ENCODE assay signal across 24 cellular contexts in genomic region chrX:29359276-29359675, GRCh38.
A peak's percentile ranks its signal among the peaks of the same experiment; 100 is the strongest.
DNase-seq lines count a peak whose midpoint lies in the region; ATAC-seq, FAIRE-seq and TF ChIP-seq lines count a peak whose summit lies in the region.
"Had no signal": no experiment of that assay in that cellular context is flagged by ENCODE, and none has a peak within 500 bp of the region (broad histone marks: within the 10 kb centered on the region; RNA-seq: fewer than 3 reads in every experiment).

No MANE protein-coding gene starts in this region.

- POLR2A ChIA-PET in HepG2 (lab: Yijun Ruan, JAX), result no interaction called here

- H3K9ac ChIP-seq in HepG2 (ENCODE audit: insufficient read depth, low read depth, low read length) (no peak overlapping the region), astrocyte (ENCODE audit: low read length) (no peak overlapping the region), neural cell (ENCODE audit: low read length) (no peak overlapping the region), colonic mucosa (ENCODE audit: low read depth in 2 of 2, low read length in 2 of 2) (no peak overlapping the region)
- H3K9ac ChIP-seq: BLaER1 treated with 17β-estradiol and CSF1 and Interleukin-3, amounts not matched to agents 10 nM and 100 nM had no signal

- FAIRE-seq in HepG2 (lab: Jason Lieb, UNC) (no peak), astrocyte (lab: Jason Lieb, UNC) (peak; percentile 70)
- FAIRE-seq: A204.1, D721Med, G401.6, GM12891, GM19239 had no signal

- TF ChIP-seq RAD21 in HepG2 (CRISPR knock-in tag; IDR thresholded peaks at IDR 0.05) (no peak), neural cell (conservative IDR thresholded peaks at IDR 0.05) (no peak)

- H3K9me3 ChIP-seq in right atrium auricular region (no peaks in the 10 kb centered on the region), right lobe of liver (no peaks in the 10 kb centered on the region), HepG2 (ENCODE audit: low read length) (no peaks in the 10 kb centered on the region), astrocyte (ENCODE audit: insufficient read depth, low read depth, low read length) (no peaks in the 10 kb centered on the region), neural cell (ENCODE audit: low read length) (no peaks in the 10 kb centered on the region), vagina (no peaks in the 10 kb centered on the region), colonic mucosa (no peaks in the 10 kb centered on the region)
- H3K9me3 ChIP-seq: BLaER1 treated with 17β-estradiol and CSF1 and Interleukin-3, amounts not matched to agents 10 nM and 100 nM; Caco-2 had no signal

- H3F3A ChIP-seq in neural cell (ENCODE audit: insufficient read depth, low read length, poor library complexity, severe bottlenecking), result no peaks in the 10 kb centered on the region

- TF ChIP-seq POLR2A in right lobe of liver (IDR thresholded peaks at IDR 0.05), result no peak
- TF ChIP-seq POLR2A in HepG2 (IDR thresholded peaks at IDR 0.05; ENCODE audit: insufficient read depth in 1 of 2, low read depth in 2 of 2, low read length in 2 of 2), result no peak
- TF ChIP-seq POLR2A in vagina (IDR thresholded peaks at IDR 0.05), result no peak

- no peaks in the 10 kb centered on the region for H3K9me3 Mint-ChIP-seq in astrocyte (ENCODE audit: unreplicated experiment)
- H3K9me3 Mint-ChIP-seq: CD4-positive, alpha-beta T cell; CD8-positive, alpha-beta T cell had no signal

- H3K4me3 ChIP-seq in right atrium auricular region (no peak overlapping the region), right lobe of liver (no peak overlapping the region), HepG2 (replicated peaks in 1 of 3; ENCODE audit: insufficient read depth in 1 of 3, low read depth in 2 of 3, low read length in 3 of 3) (no peak overlapping the region), astrocyte (ENCODE audit: insufficient read depth, low read depth, low read length) (no peak overlapping the region), neural cell (ENCODE audit: low read length) (no peak overlapping the region), vagina (no peak overlapping the region), colonic mucosa (no peak overlapping the region)
- H3K4me3 ChIP-seq: BLaER1 treated with 17β-estradiol and CSF1 and Interleukin-3, amounts not matched to agents 10 nM and 100 nM had no signal

- no peak overlapping the region for H3K27ac Mint-ChIP-seq in astrocyte (ENCODE audit: unreplicated experiment)
- H3K27ac Mint-ChIP-seq: B cell; CD4-positive, alpha-beta T cell; CD8-positive, alpha-beta T cell had no signal

- no peaks in the 10 kb centered on the region for H3K9me2 ChIP-seq in neural cell (ENCODE audit: insufficient read depth, low read length)

- H3K79me2 ChIP-seq in HepG2 (ENCODE audit: insufficient read depth, low read length) (no peaks in the 10 kb centered on the region), astrocyte (ENCODE audit: insufficient read depth, low read length) (no peaks in the 10 kb centered on the region), neural cell (replicated peaks; ENCODE audit: insufficient read depth, low read length) (no peaks in the 10 kb centered on the region)

- no TSS peak for BruUV-seq in HepG2 (replicated peaks; lab: Mats Ljungman, UMichigan)

- TF ChIP-seq CTCF in right atrium auricular region (IDR thresholded peaks at IDR 0.05) (no peak), right lobe of liver (IDR thresholded peaks at IDR 0.05) (no peak), HepG2 (CRISPR knock-in tag; IDR thresholded peaks at IDR 0.05) (no peak), astrocyte (IDR thresholded peaks at IDR 0.05; ENCODE audit: insufficient read depth, low read depth, low read length) (no peak), neural cell (IDR thresholded peaks at IDR 0.05; ENCODE audit: poor library complexity, severe bottlenecking) (no peak), vagina (IDR thresholded peaks at IDR 0.05) (no peak), colonic mucosa (IDR thresholded peaks at IDR 0.05) (no peak)

- in situ Hi-C loops in HepG2 (cut with HindIII; ENCODE audit: extremely low pct_ligation_motif_present, low pct_unique_long_range_greater_than_20kb), result no loop called here

- H3K36me3 ChIP-seq in right atrium auricular region (no peaks in the 10 kb centered on the region), right lobe of liver (no peaks in the 10 kb centered on the region), HepG2 (replicated peaks in 1 of 2; ENCODE audit: control insufficient read depth in 1 of 2, insufficient read depth in 2 of 2, low read length in 2 of 2) (no peaks in the 10 kb centered on the region), astrocyte (ENCODE audit: insufficient read depth, low read length) (no peaks in the 10 kb centered on the region), neural cell (ENCODE audit: insufficient read depth, low read length) (no peaks in the 10 kb centered on the region), vagina (no peaks in the 10 kb centered on the region), colonic mucosa (no peaks in the 10 kb centered on the region)
- H3K36me3 ChIP-seq: BLaER1 treated with 17β-estradiol and CSF1 and Interleukin-3, amounts not matched to agents 10 nM and 100 nM had no signal

- ATAC-seq in left cardiac atrium, result peak; percentile 16 to 65
- peak; percentile 43 to 72 (median 53) for ATAC-seq in right lobe of liver
- no peak for ATAC-seq in HepG2
- ATAC-seq: CD8-positive, alpha-beta T cell had no signal

- CTCF ChIA-PET in HepG2 (lab: Yijun Ruan, JAX; ENCODE audit: low intra/inter-chr PET ratio, low total read pairs), result no interaction called here

- H2AFZ ChIP-seq in HepG2 (ENCODE audit: low read length) (no peak overlapping the region), astrocyte (ENCODE audit: low read depth, low read length) (no peak overlapping the region), neural cell (ENCODE audit: low read depth, low read length) (no peak overlapping the region)

- H3K4me1 ChIP-seq in right atrium auricular region (no peaks in the 10 kb centered on the region), right lobe of liver (no peaks in the 10 kb centered on the region), HepG2 (ENCODE audit: insufficient read depth, low read length) (no peaks in the 10 kb centered on the region), astrocyte (ENCODE audit: insufficient read depth, low read length) (no peaks in the 10 kb centered on the region), vagina (no peaks in the 10 kb centered on the region), colonic mucosa (no peaks in the 10 kb centered on the region)
- H3K4me1 ChIP-seq: BLaER1 treated with 17β-estradiol and CSF1 and Interleukin-3, amounts not matched to agents 10 nM and 100 nM; Caco-2 had no signal

- H3K27me3 Mint-ChIP-seq in astrocyte (ENCODE audit: low read depth, unreplicated experiment), result no peaks in the 10 kb centered on the region
- H3K27me3 Mint-ChIP-seq: B cell; CD4-positive, alpha-beta T cell had no signal

- H3K27me3 ChIP-seq in right atrium auricular region, result no peaks in the 10 kb centered on the region
- H3K27me3 ChIP-seq in right lobe of liver, result no peaks in the 10 kb centered on the region
- no peaks in the 10 kb centered on the region for H3K27me3 ChIP-seq in HepG2 (ENCODE audit: control insufficient read depth in 1 of 2, insufficient read depth in 2 of 2, low read length in 2 of 2)
- no peaks in the 10 kb centered on the region for H3K27me3 ChIP-seq in astrocyte (ENCODE audit: insufficient read depth, low read length)
- no peaks in the 10 kb centered on the region for H3K27me3 ChIP-seq in neural cell (ENCODE audit: insufficient read depth, low read depth, low read length)
- H3K27me3 ChIP-seq in vagina, result no peaks in the 10 kb centered on the region
- H3K27me3 ChIP-seq in colonic mucosa, result no peaks in the 10 kb centered on the region
- H3K27me3 ChIP-seq: BLaER1 treated with 17β-estradiol and CSF1 and Interleukin-3, amounts not matched to agents 10 nM and 100 nM had no signal

- no peak overlapping the region for H3K4me3 Mint-ChIP-seq in astrocyte (ENCODE audit: unreplicated experiment)
- H3K4me3 Mint-ChIP-seq: B cell; CD4-positive, alpha-beta T cell; CD8-positive, alpha-beta T cell had no signal

- no peaks in the 10 kb centered on the region for H3K4me1 Mint-ChIP-seq in astrocyte (ENCODE audit: low read depth, unreplicated experiment)
- H3K4me1 Mint-ChIP-seq: B cell had no signal

- TF ChIP-seq EP300 in HepG2 (IDR thresholded peaks at IDR 0.05; ENCODE audit: low read depth in 2 of 2, low read length in 2 of 2) (no peak), HepG2 (CRISPR knock-in tag; IDR thresholded peaks at IDR 0.05; ENCODE audit: borderline replicate concordance) (no peak), neural cell (conservative IDR thresholded peaks at IDR 0.05; ENCODE audit: poor library complexity, severe bottlenecking) (peak; percentile 78)

- H4K20me1 ChIP-seq in HepG2 (ENCODE audit: insufficient read depth, low read length), result no peaks in the 10 kb centered on the region
- H4K20me1 ChIP-seq in astrocyte (ENCODE audit: insufficient read depth, low read length), result no peaks in the 10 kb centered on the region
- no peaks in the 10 kb centered on the region for H4K20me1 ChIP-seq in neural cell (ENCODE audit: insufficient read depth)
- H4K20me1 ChIP-seq: BLaER1 treated with 17β-estradiol and CSF1 and Interleukin-3, amounts not matched to agents 10 nM and 100 nM had no signal

- no peaks in the 10 kb centered on the region for H3K36me3 Mint-ChIP-seq in astrocyte (ENCODE audit: low read depth, unreplicated experiment)
- H3K36me3 Mint-ChIP-seq: CD8-positive, alpha-beta T cell had no signal

- DNase-seq in left cardiac atrium, result no peak
- DNase-seq in right atrium auricular region (ENCODE audit: low spot score), result no peak
- DNase-seq in right lobe of liver, result no peak
- no peak for DNase-seq in HepG2 (ENCODE audit: low spot score)
- no peak for DNase-seq in astrocyte (ENCODE audit: low read depth)
- DNase-seq in vagina (ENCODE audit: extremely low spot score in 2 of 2), result no peak
- DNase-seq in colonic mucosa, result no peak
- DNase-seq: 8988T; AML-193; Caco-2; Calu3; CD4-positive, alpha-beta T cell; CD8-positive, alpha-beta T cell; DMS79 treated with DMSO at 0.1 percent for 48 hours; GF-D8 had no signal

- intact Hi-C loops in left cardiac atrium (cut with DNase I), result loop anchor here in 1 of 2 donors (5.0 kb wide), 1 partner anchor 147 kb away; no protein-coding TSS in a partner anchor
- intact Hi-C loops in right lobe of liver (cut with DNase I), result no loop called here
- intact Hi-C loops in HepG2 (cut with micrococcal nuclease; ENCODE audit: unreplicated experiment), result no loop called here
- intact Hi-C loops in vagina (cut with DNase I), result no loop called here
- intact Hi-C loops in colonic mucosa (cut with DNase I), result no loop called here

- no peak overlapping the region for H3K4me2 ChIP-seq in HepG2 (ENCODE audit: low read depth, low read length)
- H3K4me2 ChIP-seq in astrocyte (ENCODE audit: low read length), result no peak overlapping the region
- no peak overlapping the region for H3K4me2 ChIP-seq in neural cell (ENCODE audit: low read length)
- H3K4me2 ChIP-seq: BLaER1 treated with 17β-estradiol and CSF1 and Interleukin-3, amounts not matched to agents 10 nM and 100 nM had no signal

- 47% methylated on average over 1 of the region's 1 CpG for WGBS in right lobe of liver (ENCODE audit: insufficient coverage, low coverage, low lambda C conversion rate, missing lambda C conversion rate)
- WGBS in HepG2 (ENCODE audit: low lambda C conversion rate), result 0% methylated on average over 1 of the region's 1 CpG

- H3K27ac ChIP-seq in right atrium auricular region (peak overlapping the region in 1 of 2 donors; percentile 26), right lobe of liver (no peak overlapping the region), HepG2 (ENCODE audit: extremely low read length, insufficient read depth, low read length) (no peak overlapping the region), astrocyte (ENCODE audit: low read depth, low read length) (no peak overlapping the region), neural cell (ENCODE audit: low read length) (no peak overlapping the region), vagina (no peak overlapping the region), colonic mucosa (no peak overlapping the region)
- H3K27ac ChIP-seq: BLaER1 treated with 17β-estradiol and CSF1 and Interleukin-3, amounts not matched to agents 10 nM and 100 nM; C4-2B had no signal
